ENCODE assay signal across 9 cellular contexts in the genomic region with DNA sequence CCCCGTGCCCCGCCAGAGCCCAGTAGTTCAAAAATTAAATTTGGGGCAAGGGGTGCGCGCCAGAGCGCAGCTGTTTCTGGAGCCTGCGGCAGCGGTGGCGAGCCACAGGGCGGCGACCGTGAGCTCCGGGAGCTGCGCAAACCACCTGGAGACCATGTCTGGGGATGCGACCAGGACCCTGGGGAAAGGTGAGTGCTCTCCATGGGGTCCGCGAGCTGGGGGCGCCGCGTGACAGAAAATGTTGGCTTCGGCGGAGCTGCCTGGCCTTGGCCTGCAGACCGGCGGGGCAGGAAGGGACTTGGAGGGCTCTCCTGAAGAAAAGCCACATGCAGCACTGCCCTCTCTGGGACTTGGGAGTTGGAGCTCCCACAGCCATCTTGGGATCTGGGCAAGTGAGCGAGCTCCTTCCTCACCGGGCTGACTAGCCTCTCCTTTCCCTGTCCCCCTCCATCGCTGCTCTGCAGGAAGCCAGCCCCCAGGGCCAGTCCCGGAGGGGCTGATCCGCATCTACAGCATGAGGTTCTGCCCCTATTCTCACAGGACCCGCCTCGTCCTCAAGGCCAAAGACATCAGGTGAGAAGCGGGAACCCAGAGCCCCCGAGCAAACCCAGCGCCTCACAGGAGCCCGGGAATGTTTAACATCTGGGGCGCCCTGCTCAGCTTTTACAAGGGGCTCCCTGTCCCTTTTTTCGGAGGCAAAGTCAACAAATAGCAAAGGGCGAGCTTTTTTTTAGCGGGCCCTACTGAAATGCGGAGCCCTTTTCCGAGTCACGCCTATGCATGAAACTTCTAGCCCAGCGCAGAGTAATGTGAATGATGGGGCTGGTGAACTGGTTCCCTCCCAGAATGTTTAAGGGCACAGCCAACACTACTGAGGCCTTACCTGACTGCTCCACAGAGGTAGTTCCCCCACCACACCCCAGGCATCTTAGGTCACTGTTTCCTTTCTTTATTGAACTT. TPM values are rescaled to one million over a fixed set of nuclear protein-coding genes. Genes with fewer than 3 reads are reported as not detected.
A peak's percentile ranks its signal among the peaks of the same experiment; 100 is the strongest.
DNase-seq lines count a peak whose midpoint lies in the region; ATAC-seq and TF ChIP-seq lines count a peak whose summit lies in the region.
"Had no signal": no experiment of that assay in that cellular context is flagged by ENCODE, and none has a peak within 500 bp of the region (broad histone marks: within the 10 kb centered on the region; RNA-seq: fewer than 3 reads in every experiment).

No MANE protein-coding gene starts in this region.

- no peaks in the 10 kb centered on the region for H3K9me3 ChIP-seq in ES-I3 (ENCODE audit: control insufficient read depth, insufficient read depth, low read length)
- no peaks in the 10 kb centered on the region for H3K9me3 ChIP-seq in heart right ventricle

- no peak overlapping the region for H3K27ac Mint-ChIP-seq in activated naive CD8-positive, alpha-beta T cell treated with anti-CD3 and anti-CD28 coated beads, Interleukin-2, amount 50 U/mL, for 24 hours

- H3K4me1 Mint-ChIP-seq in activated naive CD8-positive, alpha-beta T cell treated with anti-CD3 and anti-CD28 coated beads, Interleukin-2, amount 50 U/mL, for 24 hours = peaks cover 9% of the 10 kb centered on the region

- DNase-seq in RWPE1 (ENCODE audit: low spot score) = peak; percentile 88
- peak; percentile 63 for DNase-seq in activated naive CD8-positive, alpha-beta T cell treated with anti-CD3 and anti-CD28 coated beads, Interleukin-2, amount 50 U/mL, for 24 hours
- DNase-seq in heart right ventricle = peak in 1 of 2 donors; percentile 27
- peak; percentile 82 for DNase-seq in retina
- DNase-seq in NCI-H128 (lab: John Stamatoyannopoulos, UW; ENCODE audit: unreplicated experiment) = no peak

- peak overlapping the region; percentile 62 for H3K9ac ChIP-seq in ES-I3 (ENCODE audit: low read depth, low read length)

- H3K27ac ChIP-seq in RWPE1 = peak overlapping the region; percentile 73
- H3K27ac ChIP-seq in heart right ventricle = no peak overlapping the region

- H3K4me1 ChIP-seq in ES-I3 (ENCODE audit: insufficient read depth, low read length) = no peaks in the 10 kb centered on the region; the same call in 1 of the 2 replicates
- H3K4me1 ChIP-seq in heart right ventricle = peaks cover 0 to 8% (median 4%) of the 10 kb centered on the region in 9 donors

- POLR2A ChIA-PET in RWPE1 (lab: Yijun Ruan, JAX; ENCODE audit: low non-redundant PET) = interaction anchor here (0.7 to 1.4 kb wide), 3 partner anchors 17 to 79 kb away, joined by 3 read pairs; a partner anchor contains a TSS

- no peaks in the 10 kb centered on the region for H3K36me3 Mint-ChIP-seq in activated naive CD8-positive, alpha-beta T cell treated with anti-CD3 and anti-CD28 coated beads, Interleukin-2, amount 50 U/mL, for 24 hours (ENCODE audit: low read depth)

- peak overlapping the region; percentile 40 for H3K4me3 Mint-ChIP-seq in activated naive CD8-positive, alpha-beta T cell treated with anti-CD3 and anti-CD28 coated beads, Interleukin-2, amount 50 U/mL, for 24 hours

- H3K4me3 ChIP-seq in heart right ventricle = peak overlapping the region in 2 of 10 donors; percentile 12 to 14

- H3K27me3 Mint-ChIP-seq in activated naive CD8-positive, alpha-beta T cell treated with anti-CD3 and anti-CD28 coated beads, Interleukin-2, amount 50 U/mL, for 24 hours = peaks cover 14% of the 10 kb centered on the region

- H3K27me3 ChIP-seq in heart right ventricle = peaks cover 0 to 25% (median 8%) of the 10 kb centered on the region in 7 donors

- H3K36me3 ChIP-seq in ES-I3 (ENCODE audit: insufficient read depth, low read length) (no peaks in the 10 kb centered on the region), heart right ventricle (no peaks in the 10 kb centered on the region)

- no peaks in the 10 kb centered on the region for H3K9me3 Mint-ChIP-seq in activated naive CD8-positive, alpha-beta T cell treated with anti-CD3 and anti-CD28 coated beads, Interleukin-2, amount 50 U/mL, for 24 hours

- ATAC-seq in HG02571 (IDR thresholded peaks at IDR 0.05; ENCODE audit: unreplicated experiment) (peak; percentile 71), heart right ventricle (peak; percentile 49 to 82 (median 66)), HG03457 (IDR thresholded peaks at IDR 0.05; ENCODE audit: unreplicated experiment) (no peak)
- ATAC-seq in activated naive CD8-positive, alpha-beta T cell treated with anti-CD3 and anti-CD28 coated beads, Interleukin-2, amount 50 U/mL, for 24 hours = peak; percentile 73

- intact Hi-C loops in heart right ventricle (cut with DNase I) = loop anchor here in 1 of 10 donors (5.0 kb wide), 1 partner anchor 388 kb away; no protein-coding TSS in a partner anchor

- CTCF ChIA-PET in RWPE1 (lab: Yijun Ruan, JAX) = interaction anchor here (0.6 to 3.3 kb wide), 23 partner anchors 8 to 387 kb away, joined by 3 to 50 read pairs (median 4); a partner anchor contains a TSS

- TF ChIP-seq CTCF in RWPE1 (conservative IDR thresholded peaks at IDR 0.05; ENCODE audit: low read depth) = peak; percentile 96
- TF ChIP-seq CTCF in heart right ventricle (IDR thresholded peaks at IDR 0.05) = peak; percentile 53 to 92 (median 75)

- WGBS in heart right ventricle, 2 donors = 18 to 27% methylated on average over 42 of the region's 42 CpGs

RNA-seq across cellular contexts. Expression of a gene that starts 6.1 kb away (rescaled TPM):
- 1 to 10 TPM in 4 of 10 donors, under 1 TPM in 6; 0.57 to 1.6 (median 0.97) TPM for total RNA-seq in heart right ventricle
- under 1 TPM; 0.25 to 0.51 TPM for polyA plus RNA-seq in heart right ventricle

RNA-seq across cellular contexts. Expression of a gene that starts 20.4 kb away (rescaled TPM):
- 100 to 1,000 TPM; 161 to 372 (median 220) TPM for total RNA-seq in heart right ventricle
- polyA plus RNA-seq in heart right ventricle = 100 to 1,000 TPM; 339 to 570 TPM

RNA-seq across cellular contexts. Expression of a gene that starts 42.9 kb away (rescaled TPM):
- under 1 TPM in 4 of 10 donors, not detected in 6; 0.09 to 0.15 (median 0.12) TPM for total RNA-seq in heart right ventricle
- polyA plus RNA-seq in heart right ventricle = under 1 TPM; 0.06 to 0.37 TPM
- total RNA-seq: T-helper 1 cell treated with Interleukin-12 subunit alpha and Interleukin-12 subunit beta and Interleukin-4 antibody, amounts not matched to agents 30 ng/mL and 1 ng/mL, for 36 hours had no signal
